In genomic region chr22:29623059-29623458, GRCh38 we compare ENCODE assay signal across 12 cellular contexts. TPM values are rescaled to one million over a fixed set of nuclear protein-coding genes. Genes with fewer than 3 reads are reported as not detected.
DNase-seq lines count a peak whose midpoint lies in the region; ATAC-seq and TF ChIP-seq lines count a peak whose summit lies in the region.
"Had no signal": no experiment of that assay in that cellular context is flagged by ENCODE, and none has a peak within 500 bp of the region (broad histone marks: within the 10 kb centered on the region; RNA-seq: fewer than 3 reads in every experiment).

No MANE protein-coding gene starts in this region.

- ATAC-seq in CD4-positive, alpha-beta T cell (ENCODE audit: poor library complexity), result no peak
- ATAC-seq in activated naive CD8-positive, alpha-beta T cell treated with anti-CD3 and anti-CD28 coated beads, Interleukin-2, amount 50 U/mL, for 24 hours, result no peak
- ATAC-seq: right cardiac atrium had no signal

- H3K9me3 Mint-ChIP-seq in CD4-positive, alpha-beta T cell, result no peaks in the 10 kb centered on the region
- H3K9me3 Mint-ChIP-seq in IgD-negative memory B cell (no peaks in the 10 kb centered on the region), nephron progenitor cell (no peaks in the 10 kb centered on the region)
- no peaks in the 10 kb centered on the region for H3K9me3 Mint-ChIP-seq in activated naive CD8-positive, alpha-beta T cell treated with anti-CD3 and anti-CD28 coated beads, Interleukin-2, amount 50 U/mL, for 24 hours
- H3K9me3 Mint-ChIP-seq: mesothelial cell of epicardium had no signal

- no peaks in the 10 kb centered on the region for H3K36me3 Mint-ChIP-seq in CD4-positive, alpha-beta T cell (ENCODE audit: low read depth)
- H3K36me3 Mint-ChIP-seq in IgD-negative memory B cell, result peaks cover 3% of the 10 kb centered on the region
- no peaks in the 10 kb centered on the region for H3K36me3 Mint-ChIP-seq in activated naive CD8-positive, alpha-beta T cell treated with anti-CD3 and anti-CD28 coated beads, Interleukin-2, amount 50 U/mL, for 24 hours (ENCODE audit: low read depth)
- H3K36me3 Mint-ChIP-seq in nephron progenitor cell (ENCODE audit: low read depth), result no peaks in the 10 kb centered on the region
- H3K36me3 Mint-ChIP-seq: mesothelial cell of epicardium had no signal

- peak overlapping the region; percentile 55 for H3K27ac ChIP-seq in CD4-positive, alpha-beta T cell (ENCODE audit: low read depth, low read length)
- H3K27ac ChIP-seq: ascending aorta had no signal

- CTCF ChIA-PET in CD4-positive, alpha-beta T cell (lab: Charles Lee), result interaction anchor here (0.6 to 1.0 kb wide), 4 partner anchors 8 to 465 kb away, joined by 3 to 5 read pairs (median 4); no protein-coding TSS in a partner anchor

- peak overlapping the region; percentile 81 for H3K27ac Mint-ChIP-seq in CD4-positive, alpha-beta T cell
- H3K27ac Mint-ChIP-seq in IgD-negative memory B cell (peak overlapping the region in 2 of 3 donors; percentile 8 to 63), nephron progenitor cell (peak overlapping the region; percentile 4)
- H3K27ac Mint-ChIP-seq in activated naive CD8-positive, alpha-beta T cell treated with anti-CD3 and anti-CD28 coated beads, Interleukin-2, amount 50 U/mL, for 24 hours, result peak overlapping the region; percentile 67

- H3K4me3 Mint-ChIP-seq in CD4-positive, alpha-beta T cell, result peak overlapping the region; percentile 17
- H3K4me3 Mint-ChIP-seq in IgD-negative memory B cell (peak overlapping the region in 1 of 4 donors; percentile 2), nephron progenitor cell (no peak overlapping the region)
- no peak overlapping the region for H3K4me3 Mint-ChIP-seq in activated naive CD8-positive, alpha-beta T cell treated with anti-CD3 and anti-CD28 coated beads, Interleukin-2, amount 50 U/mL, for 24 hours
- H3K4me3 Mint-ChIP-seq: mesothelial cell of epicardium had no signal

- H3K27me3 Mint-ChIP-seq in CD4-positive, alpha-beta T cell, result no peaks in the 10 kb centered on the region
- H3K27me3 Mint-ChIP-seq in IgD-negative memory B cell, result no peaks in the 10 kb centered on the region
- H3K27me3 Mint-ChIP-seq in activated naive CD8-positive, alpha-beta T cell treated with anti-CD3 and anti-CD28 coated beads, Interleukin-2, amount 50 U/mL, for 24 hours, result no peaks in the 10 kb centered on the region
- no peaks in the 10 kb centered on the region for H3K27me3 Mint-ChIP-seq in nephron progenitor cell (ENCODE audit: low read depth, poor library complexity)

- POLR2A ChIA-PET in CD4-positive, alpha-beta T cell (lab: Charles Lee), result interaction anchor here (1.1 to 2.0 kb wide), 3 partner anchors 19 to 1484 kb away, joined by 3 to 22 read pairs (median 17); partner anchors contain the start of genes NF2, SELENOM and THOC5

- H3K4me1 Mint-ChIP-seq in CD4-positive, alpha-beta T cell (ENCODE audit: low read depth), result peaks cover 65% of the 10 kb centered on the region
- H3K4me1 Mint-ChIP-seq in IgD-negative memory B cell (peaks cover 35 to 48% (median 38%) of the 10 kb centered on the region in 3 donors), nephron progenitor cell (peaks cover 27% of the 10 kb centered on the region)
- peaks cover 64% of the 10 kb centered on the region for H3K4me1 Mint-ChIP-seq in activated naive CD8-positive, alpha-beta T cell treated with anti-CD3 and anti-CD28 coated beads, Interleukin-2, amount 50 U/mL, for 24 hours

- no peak for DNase-seq in CD4-positive, alpha-beta T cell
- DNase-seq in activated naive CD8-positive, alpha-beta T cell treated with anti-CD3 and anti-CD28 coated beads, Interleukin-2, amount 50 U/mL, for 24 hours, result no peak
- DNase-seq in nephron progenitor cell, result no peak
- DNase-seq in SIG-M5 treated with dmso at 0.1 percent for 504 hours (lab: John Stamatoyannopoulos, UW; ENCODE audit: unreplicated experiment), result no peak
- DNase-seq in OCI-M1 (lab: John Stamatoyannopoulos, UW), result no peak
- DNase-seq in stimulated activated CD4-positive, alpha-beta T cell treated with anti-CD3 and anti-CD28 coated beads, Interleukin-4, amount 100 ng/mL, for 24 hours, result no peak
- DNase-seq: activated CD4-positive, alpha-beta T cell treated with anti-CD3 and anti-CD28 coated beads, Interleukin-2, amount 50 U/mL, for 4 hours; MM.1S; right cardiac atrium had no signal

- no peaks in the 10 kb centered on the region for H3K27me3 ChIP-seq in CD4-positive, alpha-beta T cell (ENCODE audit: control insufficient read depth, insufficient read depth, low read length)
- H3K27me3 ChIP-seq: ascending aorta had no signal

- intact Hi-C loops in CD4-positive, alpha-beta T cell (cut with DNase I, micrococcal nuclease), result loop anchor here in 1 of 2 experiments (10.0 kb wide), 1 partner anchor 228 kb away; no protein-coding TSS in a partner anchor

- TF ChIP-seq CTCF in CD4-positive, alpha-beta T cell (IDR thresholded peaks at IDR 0.05), result no peak
- no peak for TF ChIP-seq CTCF in nephron progenitor cell (IDR thresholded peaks at IDR 0.05)

- no peaks in the 10 kb centered on the region for H3K9me3 ChIP-seq in CD4-positive, alpha-beta T cell (ENCODE audit: control insufficient read depth, low read length)
- H3K9me3 ChIP-seq: ascending aorta had no signal

RNA-seq across cellular contexts. Expression of gene NF2, which starts 19.6 kb away (rescaled TPM):
- total RNA-seq in CD4-positive, alpha-beta T cell, result 10 to 100 TPM; 23.1 to 24.5 TPM
- 17.7 TPM for polyA plus RNA-seq in IgD-negative memory B cell

RNA-seq across cellular contexts. Expression of gene NIPSNAP1, which starts 42.1 kb away (rescaled TPM):
- 10 to 100 TPM; 17.8 to 20.5 TPM for total RNA-seq in CD4-positive, alpha-beta T cell
- polyA plus RNA-seq in IgD-negative memory B cell, result 41.6 TPM

Comparison
In these comparisons a context has a peak if more than half of its experiments do, and no peak if none do; other contexts are left out.
1. H3K27ac Mint-ChIP-seq: peak in every context shown above with its lines; median percentile 81 in CD4-positive, alpha-beta T cell; 67 in activated naive CD8-positive, alpha-beta T cell treated with anti-CD3 and anti-CD28 coated beads, Interleukin-2, amount 50 U/mL, for 24 hours; 36 in IgD-negative memory B cell; 4 in nephron progenitor cell.